Comparison of ENCODE assay signal across 16 cellular contexts in genomic region chr11:124270886-124271285, GRCh38. TPM values are rescaled to one million over a fixed set of nuclear protein-coding genes. Genes with fewer than 3 reads are reported as not detected.
"Had no signal": no experiment of that assay in that cellular context is flagged by ENCODE, and none has a peak within 500 bp of the region (broad histone marks: within the 10 kb centered on the region; RNA-seq: fewer than 3 reads in every experiment).

No MANE protein-coding gene starts in this region.

RNA-seq across cellular contexts. Expression of gene OR8G5, which starts 14.7 kb away (rescaled TPM):
- total RNA-seq: fibroblast of villous mesenchyme; gastroesophageal sphincter; kidney epithelial cell; left lobe of liver; lower leg skin; mesothelial cell of epicardium; natural killer cell treated with Interleukin-12 subunit alpha and Interleukin-12 subunit beta and Interleukin-15 and Interleukin-18, amount 100 ng/mL, for 72 hours; omental fat pad; sciatic nerve; spleen; temporal lobe; vagina had no signal
- polyA plus RNA-seq: spleen had no signal

RNA-seq across cellular contexts. Expression of gene OR8G1, which starts 30.0 kb away (rescaled TPM):
- total RNA-seq: esophagus muscularis mucosa; fibroblast of villous mesenchyme; gastroesophageal sphincter; kidney epithelial cell; left lobe of liver; lower leg skin; mesothelial cell of epicardium; natural killer cell treated with Interleukin-12 subunit alpha and Interleukin-12 subunit beta and Interleukin-15 and Interleukin-18, amount 100 ng/mL, for 72 hours; omental fat pad; prostate gland; sciatic nerve; spleen; temporal lobe; upper lobe of right lung; vagina had no signal
- polyA plus RNA-seq: spleen had no signal

RNA-seq across cellular contexts. Expression of gene OR8D1, which starts 42.9 kb away (rescaled TPM):
- total RNA-seq: esophagus muscularis mucosa; fibroblast of villous mesenchyme; gastroesophageal sphincter; kidney epithelial cell; left lobe of liver; lower leg skin; mesothelial cell of epicardium; natural killer cell treated with Interleukin-12 subunit alpha and Interleukin-12 subunit beta and Interleukin-15 and Interleukin-18, amount 100 ng/mL, for 72 hours; omental fat pad; prostate gland; sciatic nerve; spleen; temporal lobe; upper lobe of right lung; vagina had no signal
- polyA plus RNA-seq: spleen had no signal

RNA-seq across cellular contexts. Expression of gene OR8D2, which starts 49.1 kb away (rescaled TPM):
- total RNA-seq: esophagus muscularis mucosa; fibroblast of villous mesenchyme; gastroesophageal sphincter; kidney epithelial cell; left lobe of liver; lower leg skin; mesothelial cell of epicardium; natural killer cell treated with Interleukin-12 subunit alpha and Interleukin-12 subunit beta and Interleukin-15 and Interleukin-18, amount 100 ng/mL, for 72 hours; omental fat pad; prostate gland; sciatic nerve; skeletal muscle tissue; spleen; temporal lobe; upper lobe of right lung; vagina had no signal
- polyA plus RNA-seq: spleen had no signal
